ENCODE assay signal across 8 cellular contexts in genomic region chr11:35619030-35619753, GRCh38. TPM values are rescaled to one million over a fixed set of nuclear protein-coding genes. Genes with fewer than 3 reads are reported as not detected.
A peak's percentile ranks its signal among the peaks of the same experiment; 100 is the strongest.
DNase-seq lines count a peak whose midpoint lies in the region; ATAC-seq, FAIRE-seq and TF ChIP-seq lines count a peak whose summit lies in the region.

No MANE protein-coding gene starts in this region.

- H3K36me3 Mint-ChIP-seq in activated CD8-positive, alpha-beta T cell treated with anti-CD3 and anti-CD28 coated beads for 36 hours (ENCODE audit: low read depth), result no peaks in the 10 kb centered on the region
- H3K36me3 Mint-ChIP-seq in neural crest cell (ENCODE audit: low read depth), result peaks cover 9% of the 10 kb centered on the region

- H3K27ac Mint-ChIP-seq in activated CD8-positive, alpha-beta T cell treated with anti-CD3 and anti-CD28 coated beads for 36 hours, result no peak overlapping the region
- H3K27ac Mint-ChIP-seq in neural crest cell (ENCODE audit: unreplicated experiment), result peak overlapping the region; percentile 98

- peak; percentile 30 for ATAC-seq in GM21423 (IDR thresholded peaks at IDR 0.05; ENCODE audit: unreplicated experiment)
- peak; percentile 60 for ATAC-seq in activated CD8-positive, alpha-beta T cell treated with anti-CD3 and anti-CD28 coated beads for 36 hours
- ATAC-seq in GM21367 (IDR thresholded peaks at IDR 0.05; ENCODE audit: unreplicated experiment), result no peak

- H3K9me3 ChIP-seq in HUES64 (ENCODE audit: insufficient read depth, low read depth, low read length), result no peaks in the 10 kb centered on the region

- in situ Hi-C loops in G401 (cut with HindIII; ENCODE audit: low sequenced_read_pairs), result no loop called here

- peaks cover 8% of the 10 kb centered on the region; the same call in 1 of the 2 replicates for H3K36me3 ChIP-seq in HUES64 (ENCODE audit: insufficient read depth, low read length)

- POLR2A ChIA-PET in activated CD8-positive, alpha-beta T cell treated with anti-CD3 and anti-CD28 coated beads for 36 hours (lab: Charles Lee), result interaction anchor here (0.6 kb wide), 1 partner anchor 325 kb away, joined by 3 read pairs; the partner anchor contains the start of gene LDLRAD3

- peak overlapping the region; percentile 66 for H3K4me3 Mint-ChIP-seq in activated CD8-positive, alpha-beta T cell treated with anti-CD3 and anti-CD28 coated beads for 36 hours
- peak overlapping the region; percentile 95 for H3K4me3 Mint-ChIP-seq in neural crest cell

- H3K9me3 Mint-ChIP-seq in activated CD8-positive, alpha-beta T cell treated with anti-CD3 and anti-CD28 coated beads for 36 hours, result no peaks in the 10 kb centered on the region
- H3K9me3 Mint-ChIP-seq in neural crest cell, result no peaks in the 10 kb centered on the region

- H3K27me3 Mint-ChIP-seq in activated CD8-positive, alpha-beta T cell treated with anti-CD3 and anti-CD28 coated beads for 36 hours, result peaks cover 52% of the 10 kb centered on the region
- H3K27me3 Mint-ChIP-seq in neural crest cell (ENCODE audit: low read depth), result peaks cover 14% of the 10 kb centered on the region

- FAIRE-seq in D721Med (lab: Jason Lieb, UNC), result no peak

- peaks cover 47% of the 10 kb centered on the region for H3K4me1 ChIP-seq in HUES64 (ENCODE audit: insufficient read depth, low read length)

- H3K4me1 Mint-ChIP-seq in activated CD8-positive, alpha-beta T cell treated with anti-CD3 and anti-CD28 coated beads for 36 hours (ENCODE audit: low read depth), result peaks cover 8% of the 10 kb centered on the region
- H3K4me1 Mint-ChIP-seq in neural crest cell, result peaks cover 47% of the 10 kb centered on the region

- H3K9ac ChIP-seq in HUES64 (ENCODE audit: low read depth, low read length), result peak overlapping the region; percentile 80

- peaks cover 34% of the 10 kb centered on the region for H3K27me3 ChIP-seq in HUES64 (ENCODE audit: insufficient read depth, low read length)

- CTCF ChIA-PET in activated CD8-positive, alpha-beta T cell treated with anti-CD3 and anti-CD28 coated beads for 36 hours (lab: Charles Lee), result interaction anchor here (1.0 to 3.9 kb wide), 8 partner anchors 10 to 648 kb away, joined by 3 to 22 read pairs (median 3); no protein-coding TSS in a partner anchor

- DNase-seq in G401 (ENCODE audit: low spot score) (peak; percentile 60), fibroblast of pulmonary artery (ENCODE audit: low read depth) (peak; percentile 43), neural crest cell (ENCODE audit: low read depth, low spot score) (peak; percentile 41), D721Med (ENCODE audit: insufficient read length, low spot score) (no peak)
- DNase-seq in activated CD8-positive, alpha-beta T cell treated with anti-CD3 and anti-CD28 coated beads for 36 hours, result peak; percentile 42

- no peak for TF ChIP-seq CTCF in activated CD8-positive, alpha-beta T cell treated with anti-CD3 and anti-CD28 coated beads for 36 hours (IDR thresholded peaks at IDR 0.05)
- no peak for TF ChIP-seq CTCF in fibroblast of pulmonary artery (IDR thresholded peaks at IDR 0.05; ENCODE audit: low read length, missing control alignments)
- TF ChIP-seq CTCF in neural crest cell (conservative IDR thresholded peaks at IDR 0.05), result no peak
- no peak for TF ChIP-seq CTCF in D721Med (IDR thresholded peaks at IDR 0.05; ENCODE audit: insufficient read depth, missing control alignments)

- intact Hi-C loops in activated CD8-positive, alpha-beta T cell treated with anti-CD3 and anti-CD28 coated beads for 36 hours (cut with micrococcal nuclease), result loop anchor here (5.0 kb wide), 1 partner anchor 648 kb away; no protein-coding TSS in a partner anchor

- peak overlapping the region; percentile 71 for H3K4me3 ChIP-seq in HUES64 (ENCODE audit: low read length)
- H3K4me3 ChIP-seq in fibroblast of pulmonary artery (replicated peaks; ENCODE audit: low read depth, low read length), result peak overlapping the region; percentile 66

- WGBS in HUES64, result under 1% methylated on average over 80 of the region's 80 CpGs

- H3K27ac ChIP-seq in HUES64 (ENCODE audit: low read depth, low read length), result no peak overlapping the region

RNA-seq across cellular contexts. Expression of gene FJX1, which starts 0.9 kb away (rescaled TPM):
- total RNA-seq in G401 (2014; rRNA removed; shearing (Covaris generic)), result 36.5 and 42.4 TPM in 2 replicates
- polyA plus RNA-seq in HUES64 (2013, experiment 1 of 2), result 11.3 TPM
- polyA plus RNA-seq in HUES64 (2013, experiment 2 of 2), result 12.2 TPM
- 1 to 10 TPM; 1.4 to 2.1 TPM for total RNA-seq in activated CD8-positive, alpha-beta T cell treated with anti-CD3 and anti-CD28 coated beads for 36 hours
- total RNA-seq in neural crest cell, result 28.2 and 29.5 TPM in 2 replicates

RNA-seq across cellular contexts. Expression of gene TRIM44, which starts 43.4 kb away (rescaled TPM):
- total RNA-seq in G401 (2014; rRNA removed; shearing (Covaris generic)), result 8.3 and 38.1 TPM in 2 replicates
- 16.0 TPM for polyA plus RNA-seq in HUES64 (2013, experiment 1 of 2)
- polyA plus RNA-seq in HUES64 (2013, experiment 2 of 2), result 28.7 TPM
- 10 to 100 TPM; 37.4 to 40.1 TPM for total RNA-seq in activated CD8-positive, alpha-beta T cell treated with anti-CD3 and anti-CD28 coated beads for 36 hours
- 67.4 and 71.1 TPM in 2 replicates for total RNA-seq in neural crest cell
